ENCODE assay signal across 19 cellular contexts in genomic region chr22:49412236-49412635, GRCh38.
A peak's percentile ranks its signal among the peaks of the same experiment; 100 is the strongest.
DNase-seq lines count a peak whose midpoint lies in the region; ATAC-seq, FAIRE-seq and TF ChIP-seq lines count a peak whose summit lies in the region.
"Had no signal": no experiment of that assay in that cellular context is flagged by ENCODE, and none has a peak within 500 bp of the region (broad histone marks: within the 10 kb centered on the region; RNA-seq: fewer than 3 reads in every experiment).

No MANE protein-coding gene starts in this region.

- DNase-seq in chondrocyte (ENCODE audit: low spot score) (peak; percentile 47), left lobe of liver (ENCODE audit: low spot score) (peak; percentile 28), osteocyte (ENCODE audit: extremely low spot score, unreplicated experiment) (peak; percentile 42), H54 (ENCODE audit: insufficient read length, low spot score) (no peak), SHP77 treated with DMSO at 0.1 percent for 48 hours (lab: John Stamatoyannopoulos, UW) (no peak)
- no peak for DNase-seq in CD4-positive, alpha-beta memory T cell
- DNase-seq in stimulated activated naive B cell treated with anti-CD40 and anti-IgM and Interleukin-4, amounts not matched to agents 10 μg/mL and 1 μg/mL and 100 μg/mL, for 72 hours: no peak
- DNase-seq: ACHN; BE2C; C1 segment of cervical spinal cord; Caco-2; CD4-positive, CD25-positive, alpha-beta regulatory T cell; DMS153; DMS79; GDM1; GOT3; H9 had no signal

- POLR2A ChIA-PET in CD4-positive, alpha-beta memory T cell (lab: Charles Lee; ENCODE audit: partially characterized antibody): no interaction called here

- FAIRE-seq in H54 (lab: Jason Lieb, UNC): no peak
- FAIRE-seq: GM12892, GM18507 had no signal

- H3K27ac ChIP-seq in CD4-positive, alpha-beta memory T cell (ENCODE audit: low read depth, low read length): no peak overlapping the region

- H3K4me3 Mint-ChIP-seq in chondrocyte (ENCODE audit: unreplicated experiment): no peak overlapping the region
- no peak overlapping the region for H3K4me3 Mint-ChIP-seq in osteocyte (ENCODE audit: unreplicated experiment)
- H3K4me3 Mint-ChIP-seq in CD4-positive, alpha-beta memory T cell: no peak overlapping the region
- H3K4me3 Mint-ChIP-seq in stimulated activated naive B cell treated with anti-CD40 and anti-IgM and Interleukin-4, amounts not matched to agents 10 μg/mL and 1 μg/mL and 100 μg/mL, for 72 hours: no peak overlapping the region
- H3K4me3 Mint-ChIP-seq: CD4-positive, CD25-positive, alpha-beta regulatory T cell; H9 had no signal

- CTCF ChIA-PET in CD4-positive, alpha-beta memory T cell (lab: Charles Lee; ENCODE audit: partially characterized antibody): no interaction called here

- intact Hi-C loops in CD4-positive, alpha-beta memory T cell (cut with micrococcal nuclease): no loop called here

- no peak for ATAC-seq in left lobe of liver
- no peak for ATAC-seq in stimulated activated naive B cell treated with anti-CD40 and anti-IgM and Interleukin-4, amounts not matched to agents 10 μg/mL and 1 μg/mL and 100 μg/mL, for 72 hours (replicated peaks)

- H3K4me1 Mint-ChIP-seq in chondrocyte (ENCODE audit: low read depth): peaks cover 3% of the 10 kb centered on the region
- peaks cover 3% of the 10 kb centered on the region for H3K4me1 Mint-ChIP-seq in osteocyte (ENCODE audit: unreplicated experiment)
- H3K4me1 Mint-ChIP-seq in CD4-positive, alpha-beta memory T cell: no peaks in the 10 kb centered on the region
- peaks cover 0 to 2% of the 10 kb centered on the region in 2 donors for H3K4me1 Mint-ChIP-seq in stimulated activated naive B cell treated with anti-CD40 and anti-IgM and Interleukin-4, amounts not matched to agents 10 μg/mL and 1 μg/mL and 100 μg/mL, for 72 hours

- no peaks in the 10 kb centered on the region for H3K4me1 ChIP-seq in CD4-positive, alpha-beta memory T cell (ENCODE audit: insufficient read depth, low read length)
- H3K4me1 ChIP-seq: BE2C, Caco-2 had no signal

- H3K36me3 ChIP-seq in CD4-positive, alpha-beta memory T cell (ENCODE audit: insufficient read depth, low read length): no peaks in the 10 kb centered on the region
- H3K36me3 ChIP-seq: BE2C had no signal

- H3K9me3 ChIP-seq in CD4-positive, alpha-beta memory T cell (ENCODE audit: control insufficient read depth in 1 of 2, low read length in 2 of 2): no peaks in the 10 kb centered on the region
- H3K9me3 ChIP-seq: BE2C, Caco-2 had no signal

- peaks cover 8% of the 10 kb centered on the region for H3K9me3 Mint-ChIP-seq in chondrocyte (ENCODE audit: low read depth)
- peaks cover 8% of the 10 kb centered on the region for H3K9me3 Mint-ChIP-seq in osteocyte (ENCODE audit: unreplicated experiment)
- H3K9me3 Mint-ChIP-seq in CD4-positive, alpha-beta memory T cell: peaks cover 0 to 12% (median 7%) of the 10 kb centered on the region in 8 donors
- H3K9me3 Mint-ChIP-seq in stimulated activated naive B cell treated with anti-CD40 and anti-IgM and Interleukin-4, amounts not matched to agents 10 μg/mL and 1 μg/mL and 100 μg/mL, for 72 hours: peaks cover 5 to 7% of the 10 kb centered on the region in 2 donors

- H3K36me3 Mint-ChIP-seq in chondrocyte (ENCODE audit: low read depth) (peaks cover 2% of the 10 kb centered on the region), osteocyte (ENCODE audit: unreplicated experiment) (no peaks in the 10 kb centered on the region)
- no peaks in the 10 kb centered on the region for H3K36me3 Mint-ChIP-seq in CD4-positive, alpha-beta memory T cell
- peaks cover 0 to 6% of the 10 kb centered on the region in 2 donors for H3K36me3 Mint-ChIP-seq in stimulated activated naive B cell treated with anti-CD40 and anti-IgM and Interleukin-4, amounts not matched to agents 10 μg/mL and 1 μg/mL and 100 μg/mL, for 72 hours
- H3K36me3 Mint-ChIP-seq: CD4-positive, CD25-positive, alpha-beta regulatory T cell had no signal

- no peak overlapping the region for H3K27ac Mint-ChIP-seq in chondrocyte (ENCODE audit: unreplicated experiment)
- no peak overlapping the region for H3K27ac Mint-ChIP-seq in osteocyte (ENCODE audit: unreplicated experiment)
- no peak overlapping the region for H3K27ac Mint-ChIP-seq in CD4-positive, alpha-beta memory T cell
- H3K27ac Mint-ChIP-seq in stimulated activated naive B cell treated with anti-CD40 and anti-IgM and Interleukin-4, amounts not matched to agents 10 μg/mL and 1 μg/mL and 100 μg/mL, for 72 hours: no peak overlapping the region
- H3K27ac Mint-ChIP-seq: CD4-positive, CD25-positive, alpha-beta regulatory T cell; H9 had no signal

- TF ChIP-seq POLR2A in H54 (IDR thresholded peaks at IDR 0.05; ENCODE audit: low read depth, low read length): no peak

- H3K27me3 ChIP-seq in CD4-positive, alpha-beta memory T cell (ENCODE audit: insufficient read depth, low read length): no peaks in the 10 kb centered on the region
- H3K27me3 ChIP-seq: BE2C had no signal

- no peak overlapping the region for H3K4me3 ChIP-seq in CD4-positive, alpha-beta memory T cell (ENCODE audit: low read length in 2 of 2)

- peaks cover 7% of the 10 kb centered on the region for H3K27me3 Mint-ChIP-seq in chondrocyte (ENCODE audit: low read depth)
- H3K27me3 Mint-ChIP-seq in osteocyte (ENCODE audit: unreplicated experiment): no peaks in the 10 kb centered on the region
- peaks cover 8 to 13% of the 10 kb centered on the region in 2 donors for H3K27me3 Mint-ChIP-seq in CD4-positive, alpha-beta memory T cell
- peaks cover 6 to 16% of the 10 kb centered on the region in 2 donors for H3K27me3 Mint-ChIP-seq in stimulated activated naive B cell treated with anti-CD40 and anti-IgM and Interleukin-4, amounts not matched to agents 10 μg/mL and 1 μg/mL and 100 μg/mL, for 72 hours
- H3K27me3 Mint-ChIP-seq: CD4-positive, CD25-positive, alpha-beta regulatory T cell had no signal

- TF ChIP-seq CTCF in chondrocyte (IDR thresholded peaks at IDR 0.05) (no peak), osteocyte (IDR thresholded peaks at IDR 0.05) (no peak)

Comparison
In these comparisons a context has a peak if more than half of its experiments do, and no peak if none do; other contexts are left out.
1. DNase-seq: peak in chondrocyte (single experiment), left lobe of liver (single experiment) and osteocyte (single experiment); none in H54 (single experiment), CD4-positive, alpha-beta memory T cell (0 of 5), SHP77 treated with DMSO at 0.1 percent for 48 hours (single experiment) and stimulated activated naive B cell treated with anti-CD40 and anti-IgM and Interleukin-4, amounts not matched to agents 10 μg/mL and 1 μg/mL and 100 μg/mL, for 72 hours (single experiment).